ENCODE assay signal across 1 cellular context in genomic region chrX:96684339-96685204, GRCh38.
TF ChIP-seq lines count a peak whose summit lies in the region.

DIAPH2 (plus strand) TSS chrX:96684842.

TF ChIP-seq in GM23338, 12 proteins besides CTCF, POLR2A, EP300 and RAD21 (continued from another document):
- TF ChIP-seq ZNF462 (CRISPR knock-in tag; IDR thresholded peaks at IDR 0.05) (no peak), NANOG (IDR thresholded peaks at IDR 0.05; ENCODE audit: borderline replicate concordance) (no peak), ZNF114 (CRISPR knock-in tag; IDR thresholded peaks at IDR 0.05) (no peak)
TF ChIP-seq in GM23338: peak in this region for 0.
